8 cellular contexts compared by ENCODE assay signal in the genomic region with DNA sequence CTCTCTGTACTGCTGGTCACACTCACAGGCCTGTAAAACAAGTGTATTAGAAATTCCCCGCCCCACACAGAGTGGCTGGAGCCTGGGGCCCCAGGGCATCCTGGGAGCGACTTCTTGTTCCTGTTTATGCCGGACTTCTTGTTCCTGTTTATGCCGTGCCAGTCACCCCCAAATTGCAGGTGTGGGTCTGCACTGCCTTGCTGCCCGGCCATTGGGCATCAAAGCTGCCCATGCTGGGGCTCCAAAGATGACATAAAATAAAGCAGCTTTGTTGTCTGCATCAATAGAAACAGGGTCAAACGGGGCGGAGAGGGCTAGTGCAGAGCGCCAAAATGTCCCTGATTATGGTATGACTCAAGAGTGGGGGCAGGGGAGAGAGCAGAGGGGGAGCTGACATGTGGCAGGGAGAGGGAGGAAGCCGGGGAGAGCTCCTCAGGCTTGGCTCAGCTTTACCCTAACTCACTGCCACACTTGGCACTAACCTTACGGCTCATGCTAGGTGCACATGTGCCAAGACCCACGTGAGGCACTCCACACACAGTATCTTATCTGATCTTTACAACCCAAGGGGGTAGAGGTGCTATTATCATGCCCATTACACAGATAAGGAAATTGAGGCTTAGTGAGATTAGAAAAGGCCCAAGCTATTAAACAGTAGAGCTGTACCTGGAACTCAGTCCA.
DNase-seq lines count a peak whose midpoint lies in the region; ATAC-seq and TF ChIP-seq lines count a peak whose summit lies in the region.

No MANE protein-coding gene starts in this region.

- no peak overlapping the region for H2AFZ ChIP-seq in osteoblast (ENCODE audit: low read length)

- peak; percentile 85 for DNase-seq in ELR (ENCODE audit: low read depth)
- no peak for DNase-seq in osteoblast (ENCODE audit: insufficient read length, low spot score, missing footprints)
- DNase-seq in stimulated activated CD4-positive, alpha-beta T cell treated with anti-CD3 and anti-CD28 coated beads, Interleukin-1b, Interleukin-23, amount 100 ng/mL, for 48 hours = no peak

- H3K79me2 ChIP-seq in osteoblast (ENCODE audit: insufficient read depth, low read length) = peaks cover 36% of the 10 kb centered on the region

- ATAC-seq in GM21360 (IDR thresholded peaks at IDR 0.05; ENCODE audit: unreplicated experiment) (peak; percentile 51), HG03571 (IDR thresholded peaks at IDR 0.05; ENCODE audit: unreplicated experiment) (peak; percentile 52), GM18870 (IDR thresholded peaks at IDR 0.05; ENCODE audit: unreplicated experiment) (no peak)

- H3K27me3 ChIP-seq in esophagus (ENCODE audit: control insufficient read depth in 1 of 2, insufficient read depth in 2 of 2, low read length in 2 of 2) = no peaks in the 10 kb centered on the region
- H3K27me3 ChIP-seq in osteoblast (ENCODE audit: insufficient read depth, low read length) = no peaks in the 10 kb centered on the region

- H3K4me2 ChIP-seq in osteoblast (ENCODE audit: insufficient read depth, low read length) = peak overlapping the region; percentile 2

- no peaks in the 10 kb centered on the region for H3K9me3 ChIP-seq in esophagus (ENCODE audit: control insufficient read depth in 2 of 2, insufficient read depth in 1 of 2, low read depth in 1 of 2, low read length in 1 of 2)
- H3K9me3 ChIP-seq in osteoblast (ENCODE audit: low read depth, low read length) = no peaks in the 10 kb centered on the region

- no peak for TF ChIP-seq CTCF in osteoblast (IDR thresholded peaks at IDR 0.05; ENCODE audit: extremely low read depth, low read depth, low read length)

- H3K27ac Mint-ChIP-seq in T-helper 1 cell treated with Interleukin-12 subunit alpha and Interleukin-12 subunit beta and Interleukin-4 antibody, amounts not matched to agents 30 μg/mL and 1 μg/mL, for 36 hours = peak overlapping the region; percentile 27

- peak overlapping the region; percentile 12 for H3K4me3 Mint-ChIP-seq in T-helper 1 cell treated with Interleukin-12 subunit alpha and Interleukin-12 subunit beta and Interleukin-4 antibody, amounts not matched to agents 30 μg/mL and 1 μg/mL, for 36 hours

- no peaks in the 10 kb centered on the region for H4K20me1 ChIP-seq in osteoblast (ENCODE audit: insufficient read depth, low read length)

- H3K36me3 ChIP-seq in esophagus (ENCODE audit: control insufficient read depth in 2 of 2, insufficient read depth in 2 of 2, low read length in 1 of 2) (no peaks in the 10 kb centered on the region), osteoblast (ENCODE audit: insufficient read depth, low read length) (no peaks in the 10 kb centered on the region)

- H3K27me3 Mint-ChIP-seq in T-helper 1 cell treated with Interleukin-12 subunit alpha and Interleukin-12 subunit beta and Interleukin-4 antibody, amounts not matched to agents 30 μg/mL and 1 μg/mL, for 36 hours (ENCODE audit: low read depth) = no peaks in the 10 kb centered on the region

- no peaks in the 10 kb centered on the region for H3K9me3 Mint-ChIP-seq in T-helper 1 cell treated with Interleukin-12 subunit alpha and Interleukin-12 subunit beta and Interleukin-4 antibody, amounts not matched to agents 30 μg/mL and 1 μg/mL, for 36 hours

- H3K36me3 Mint-ChIP-seq in T-helper 1 cell treated with Interleukin-12 subunit alpha and Interleukin-12 subunit beta and Interleukin-4 antibody, amounts not matched to agents 30 μg/mL and 1 μg/mL, for 36 hours (ENCODE audit: low read depth) = peaks cover 13% of the 10 kb centered on the region

- no peak overlapping the region for H3K4me3 ChIP-seq in esophagus (ENCODE audit: low read depth in 1 of 2, low read length in 2 of 2)
- H3K4me3 ChIP-seq in osteoblast (ENCODE audit: insufficient read depth, low read length) = no peak overlapping the region

- 46 to 55% methylated on average over 11 of the region's 11 CpGs for WGBS in esophagus, 2 donors

- peaks cover 70% of the 10 kb centered on the region for H3K4me1 Mint-ChIP-seq in T-helper 1 cell treated with Interleukin-12 subunit alpha and Interleukin-12 subunit beta and Interleukin-4 antibody, amounts not matched to agents 30 μg/mL and 1 μg/mL, for 36 hours (ENCODE audit: low read depth)

- H3K4me1 ChIP-seq in esophagus (ENCODE audit: control insufficient read depth in 2 of 2, insufficient read depth in 2 of 2, low read length in 1 of 2) (peaks cover 0 to 7% of the 10 kb centered on the region in 2 donors), osteoblast (ENCODE audit: insufficient read depth, low read length) (peaks cover 41% of the 10 kb centered on the region)

- H3K27ac ChIP-seq in esophagus (ENCODE audit: low read depth in 2 of 2, low read length in 1 of 2) (peak overlapping the region; percentile 20 to 27), osteoblast (ENCODE audit: low read depth, low read length) (no peak overlapping the region)
